In the genomic region with DNA sequence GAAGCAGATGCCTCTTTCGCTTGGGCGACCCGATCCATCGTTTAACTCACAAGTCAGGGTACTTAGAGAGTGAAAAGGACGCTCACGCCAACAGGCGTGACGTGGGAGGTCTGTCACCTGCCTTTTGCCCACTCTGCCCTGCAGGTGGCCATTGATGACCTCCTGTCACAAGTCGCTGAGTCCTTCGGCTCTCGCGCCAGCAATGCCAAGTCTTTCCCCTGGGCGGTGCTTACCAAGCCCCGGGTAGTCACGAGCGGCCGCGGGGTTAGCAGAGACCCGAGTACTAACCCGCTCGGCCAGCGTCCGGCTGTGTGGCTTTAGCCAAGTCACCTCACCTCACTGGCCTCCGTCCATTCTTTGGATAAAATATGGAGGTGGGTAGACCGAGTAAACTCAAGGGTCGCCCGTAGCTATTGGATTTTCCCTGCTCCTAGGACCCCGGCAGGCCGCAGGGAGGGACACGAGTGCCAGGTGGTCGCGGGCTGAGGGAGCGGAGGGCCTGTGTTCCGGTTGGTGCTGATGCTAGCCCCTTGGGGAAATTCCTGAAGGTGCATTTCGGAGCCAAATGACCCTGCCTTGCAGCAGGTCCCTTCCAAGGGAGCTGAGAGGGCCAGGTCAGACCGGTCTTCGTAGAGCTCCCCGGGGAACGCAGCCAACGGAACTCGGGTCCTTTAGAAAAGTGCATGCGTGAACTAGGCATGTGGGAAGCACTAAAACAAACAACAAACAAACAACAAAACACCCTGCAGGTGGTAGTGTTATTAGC, we compare ENCODE assay signal across 8 cellular contexts. TPM values are rescaled to one million over a fixed set of nuclear protein-coding genes. Genes with fewer than 3 reads are reported as not detected.
A peak's percentile ranks its signal among the peaks of the same experiment; 100 is the strongest.
DNase-seq lines count a peak whose midpoint lies in the region; ATAC-seq lines count a peak whose summit lies in the region.

No MANE protein-coding gene starts in this region.

- H3K27ac Mint-ChIP-seq in activated naive CD4-positive, alpha-beta T cell treated with anti-CD3 and anti-CD28 coated beads, Interleukin-2, amount 50 U/mL, for 72 hours: no peak overlapping the region

- intact Hi-C loops in left cardiac atrium (cut with DNase I): no loop called here
- intact Hi-C loops in posterior vena cava (cut with DNase I): no loop called here

- H3K9me3 Mint-ChIP-seq in activated naive CD4-positive, alpha-beta T cell treated with anti-CD3 and anti-CD28 coated beads, Interleukin-2, amount 50 U/mL, for 72 hours: peaks cover 0 to 7% of the 10 kb centered on the region in 2 donors

- DNase-seq in AG08395 (ENCODE audit: low spot score) (peak; percentile 4), NCI-H446 (lab: John Stamatoyannopoulos, UW) (peak; percentile 27 to 45), left cardiac atrium (peak; percentile 38), posterior vena cava (ENCODE audit: low spot score) (peak; percentile 80), islet precursor cell (no peak)
- DNase-seq in activated naive CD4-positive, alpha-beta T cell treated with anti-CD3 and anti-CD28 coated beads, Interleukin-2, amount 50 U/mL, for 72 hours (ENCODE audit: low spot score in 2 of 2): peak in 1 of 2 donors; percentile 27

- H3K36me3 Mint-ChIP-seq in activated naive CD4-positive, alpha-beta T cell treated with anti-CD3 and anti-CD28 coated beads, Interleukin-2, amount 50 U/mL, for 72 hours: peaks cover 0 to 15% of the 10 kb centered on the region in 2 donors

- ATAC-seq in GM18498 (IDR thresholded peaks at IDR 0.05; ENCODE audit: unreplicated experiment) (peak; percentile 43), HG02885 (IDR thresholded peaks at IDR 0.05; ENCODE audit: poor library complexity, unreplicated experiment) (peak; percentile 32), left cardiac atrium (peak; percentile 54 to 79)
- ATAC-seq in activated naive CD4-positive, alpha-beta T cell treated with anti-CD3 and anti-CD28 coated beads, Interleukin-2, amount 50 U/mL, for 72 hours: peak; percentile 47 to 55

RNA-seq across cellular contexts. Expression of a gene that starts 0.7 kb away (rescaled TPM):
- 1 to 10 TPM; 1.0 to 1.1 TPM for total RNA-seq in activated naive CD4-positive, alpha-beta T cell treated with anti-CD3 and anti-CD28 coated beads, Interleukin-2, amount 50 U/mL, for 72 hours
- total RNA-seq in left cardiac atrium (1 to 10 TPM in 1 of 2 donors, not detected in 1; 1.0 TPM), posterior vena cava (1 to 10 TPM in 1 of 2 donors, under 1 TPM in 1; 0.37 to 1.8 TPM)
